22 cellular contexts compared by ENCODE assay signal in the genomic region with DNA sequence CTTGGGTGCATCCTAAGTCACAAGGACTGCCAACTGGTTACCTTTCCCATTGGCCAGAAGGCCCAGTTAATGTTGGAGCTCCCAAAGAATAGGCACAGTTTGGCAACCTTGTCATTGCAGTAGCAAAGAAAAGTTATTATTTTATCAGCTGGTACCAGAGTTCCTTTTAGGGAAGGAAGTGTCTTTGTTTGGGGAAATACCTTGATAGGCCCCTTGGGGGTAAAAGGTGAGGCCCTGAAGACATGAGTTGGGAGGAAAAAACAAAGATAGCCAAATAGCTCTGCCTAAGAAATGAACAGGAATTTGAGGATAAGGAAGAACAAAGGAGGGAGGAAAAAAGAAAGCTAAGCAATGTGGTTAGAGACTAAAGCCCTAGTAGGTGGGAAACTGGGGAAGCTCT.
A peak's percentile ranks its signal among the peaks of the same experiment; 100 is the strongest.
DNase-seq lines count a peak whose midpoint lies in the region; ATAC-seq, FAIRE-seq and TF ChIP-seq lines count a peak whose summit lies in the region.
"Had no signal": no experiment of that assay in that cellular context is flagged by ENCODE, and none has a peak within 500 bp of the region (broad histone marks: within the 10 kb centered on the region; RNA-seq: fewer than 3 reads in every experiment).

No MANE protein-coding gene starts in this region.

- in situ Hi-C loops in K562 (cut with MboI): loop anchor here (5.0 kb wide), 1 partner anchor 142 kb away; no protein-coding TSS in a partner anchor

- no peak overlapping the region for H3K4ac ChIP-seq in mesendoderm (ENCODE audit: low read depth, low read length)

- no peak overlapping the region for H4K5ac ChIP-seq in mesendoderm (ENCODE audit: low read length)

- H2BK120ac ChIP-seq in mesendoderm (ENCODE audit: low read depth, low read length): no peak overlapping the region

- H3K56ac ChIP-seq in mesendoderm (ENCODE audit: low read length): no peak overlapping the region

- TF ChIP-seq POLR2A in K562 (conservative IDR thresholded peaks at IDR 0.05): no peak
- TF ChIP-seq POLR2A in testis (IDR thresholded peaks at IDR 0.05): no peak

- H3K9ac ChIP-seq in OCI-LY3 (ENCODE audit: low read length) (no peak overlapping the region), K562 (ENCODE audit: insufficient read depth in 1 of 2, low read depth in 2 of 2, low read length in 2 of 2) (no peak overlapping the region), mesendoderm (ENCODE audit: low read length) (no peak overlapping the region)

- CTCF ChIA-PET in K562 (lab: Yijun Ruan, JAX; ENCODE audit: low intra/inter-chr PET ratio): interaction anchor here (0.6 kb wide), 1 partner anchor 27 kb away, joined by 3 read pairs; no protein-coding TSS in a partner anchor

- H2BK15ac ChIP-seq in mesendoderm (replicated peaks; ENCODE audit: low read depth): no peak overlapping the region

- H3K36me3 ChIP-seq in OCI-LY3 (replicated peaks; ENCODE audit: low read depth, low read length) (no peaks in the 10 kb centered on the region), K562 (ENCODE audit: control insufficient read depth, insufficient read depth, low read length) (no peaks in the 10 kb centered on the region), mesendoderm (ENCODE audit: control insufficient read depth, insufficient read depth, low read length) (no peaks in the 10 kb centered on the region), psoas muscle (ENCODE audit: insufficient read depth in 1 of 2, low read depth in 1 of 2) (no peaks in the 10 kb centered on the region), testis (ENCODE audit: low read depth, missing control alignments) (no peaks in the 10 kb centered on the region)
- H3K36me3 ChIP-seq: Peyer's patch, SJCRH30 had no signal

- H2AFZ ChIP-seq in OCI-LY3 (ENCODE audit: low read depth, low read length) (no peak overlapping the region), K562 (ENCODE audit: low read depth, low read length) (no peak overlapping the region)

- no peak overlapping the region for H2BK5ac ChIP-seq in mesendoderm (ENCODE audit: low read length)

- H3K79me2 ChIP-seq in OCI-LY3 (ENCODE audit: low read length) (no peaks in the 10 kb centered on the region), K562 (ENCODE audit: control insufficient read depth, insufficient read depth, low read length) (no peaks in the 10 kb centered on the region), mesendoderm (ENCODE audit: control insufficient read depth, insufficient read depth, low read length) (no peaks in the 10 kb centered on the region)

- TF ChIP-seq CTCF in OCI-LY3 (IDR thresholded peaks at IDR 0.05; ENCODE audit: low read depth, low read length) (no peak), K562 (IDR thresholded peaks at IDR 0.05 in 2 of 3, conservative IDR thresholded peaks at IDR 0.05 in 1 of 3; ENCODE audit: insufficient read depth in 2 of 3, low read depth in 1 of 3, low read length in 3 of 3) (no peak), psoas muscle (IDR thresholded peaks at IDR 0.05) (no peak), testis (IDR thresholded peaks at IDR 0.05) (no peak)

- intact Hi-C loops in K562 (cut with micrococcal nuclease) (loop anchor here (10.0 kb wide), 1 partner anchor 180 kb away; no protein-coding TSS in a partner anchor), psoas muscle (cut with DNase I) (no loop called here), testis (cut with DNase I; ENCODE audit: low total_unique reads) (no loop called here)

- no peak for TF ChIP-seq RAD21 in K562 (CRISPR knock-in tag; conservative IDR thresholded peaks at IDR 0.05 in 1 of 2, IDR thresholded peaks at IDR 0.05 in 1 of 2)

- no peaks in the 10 kb centered on the region for H3K79me1 ChIP-seq in mesendoderm (ENCODE audit: low read length)

- H3K9me3 ChIP-seq in OCI-LY3 (ENCODE audit: insufficient read depth, low read length) (no peaks in the 10 kb centered on the region), K562 (replicated peaks; ENCODE audit: control insufficient read depth, insufficient read depth, low read depth, low read length) (no peaks in the 10 kb centered on the region), psoas muscle (no peaks in the 10 kb centered on the region), testis (no peaks in the 10 kb centered on the region)
- H3K9me3 ChIP-seq: Peyer's patch, SJCRH30 had no signal

- H4K20me1 ChIP-seq in OCI-LY3 (ENCODE audit: insufficient read depth, low read length) (no peaks in the 10 kb centered on the region), K562 (replicated peaks; ENCODE audit: control insufficient read depth, insufficient read depth, low read length) (peaks cover 5% of the 10 kb centered on the region)

- no peak overlapping the region for H4K8ac ChIP-seq in mesendoderm (ENCODE audit: low read depth, low read length)

- no peak for TF ChIP-seq EP300 in K562 (IDR thresholded peaks at IDR 0.05; ENCODE audit: low read length)

- DNase-seq in K562 (ENCODE audit: extremely low read depth in 1 of 4, low spot score in 3 of 4) (no peak), mesendoderm (peak; percentile 7), psoas muscle (no peak), testis (no peak)
- DNase-seq in activated CD4-positive, alpha-beta T cell treated with anti-CD3 and anti-CD28 coated beads, Interleukin-2, amount 50 U/mL, for 48 hours: no peak
- DNase-seq: COR-L47; DMS79; KBM-7; NCI-H1092 treated with DMSO at 0.1 percent for 48 hours; NCI-H146; NCI-H2029; NCI-H226; NCI-H510A treated with DMSO at 0.1 percent for 48 hours; NCI-H748 treated with DMSO at 0.1 percent for 48 hours; NK-92 treated with Interleukin-12 subunit alpha and Interleukin-12 subunit beta, amount 100 ng/mL, for 24 hours; Peyer's patch; SJCRH30 had no signal

- no peak overlapping the region for H3K27ac ChIP-seq in OCI-LY3 (ENCODE audit: low read length)
- H3K27ac ChIP-seq in K562 (ENCODE audit: extremely low read depth, low read depth, low read length): no peak overlapping the region
- no peak overlapping the region for H3K27ac ChIP-seq in mesendoderm (ENCODE audit: low read depth, low read length)
- H3K27ac ChIP-seq in psoas muscle: no peak overlapping the region
- no peak overlapping the region for H3K27ac ChIP-seq in testis
- H3K27ac ChIP-seq: C4-2B, Peyer's patch, SJCRH30 had no signal

- H3K4me2 ChIP-seq in OCI-LY3 (ENCODE audit: low read length) (peak overlapping the region; percentile 50), K562 (ENCODE audit: insufficient read depth, low read length) (no peak overlapping the region), mesendoderm (ENCODE audit: low read length) (no peak overlapping the region)

- BruUV-seq in K562 (replicated peaks; lab: Mats Ljungman, UMichigan): no TSS peak

- POLR2A ChIA-PET in K562 (lab: Yijun Ruan, JAX): interaction anchor here (0.6 kb wide), 1 partner anchor 456 kb away, joined by 5 read pairs; no protein-coding TSS in a partner anchor

- no peaks in the 10 kb centered on the region for H3K9me1 ChIP-seq in K562 (ENCODE audit: control insufficient read depth, insufficient read depth, low read length)

- H3K4me3 ChIP-seq in OCI-LY3 (ENCODE audit: low read length) (0 out of 2 replicates have a peak overlapping the region, but pooled peaks have one; percentile 6), K562 (no peak overlapping the region), mesendoderm (ENCODE audit: low read length) (no peak overlapping the region), psoas muscle (no peak overlapping the region), testis (no peak overlapping the region)
- H3K4me3 ChIP-seq: Peyer's patch, SJCRH30 had no signal

- no peak overlapping the region for H3K18ac ChIP-seq in mesendoderm (ENCODE audit: low read length)

- H3K4me1 ChIP-seq in OCI-LY3 (ENCODE audit: low read length): peaks cover 29% of the 10 kb centered on the region
- H3K4me1 ChIP-seq in K562 (replicated peaks in 1 of 2; ENCODE audit: control insufficient read depth in 2 of 2, insufficient read depth in 2 of 2, low read length in 2 of 2): peaks cover 5 to 7% of the 10 kb centered on the region in 2 experiments; a peak in 4 of 5 replicates
- peaks cover 1% of the 10 kb centered on the region for H3K4me1 ChIP-seq in mesendoderm (ENCODE audit: control insufficient read depth, low read depth, low read length)
- H3K4me1 ChIP-seq in psoas muscle: peaks cover 7% of the 10 kb centered on the region
- H3K4me1 ChIP-seq in testis: peaks cover 7% of the 10 kb centered on the region
- H3K4me1 ChIP-seq: SJCRH30 had no signal

- H3K27me3 ChIP-seq in OCI-LY3 (ENCODE audit: low read depth, low read length) (peaks cover 24% of the 10 kb centered on the region), K562 (ENCODE audit: control insufficient read depth in 2 of 2, insufficient read depth in 2 of 2, low read length in 2 of 2) (peaks cover 4 to 31% of the 10 kb centered on the region in 2 experiments; a peak in 3 of 5 replicates), mesendoderm (ENCODE audit: insufficient read depth, low read length, poor library complexity) (no peaks in the 10 kb centered on the region), psoas muscle (ENCODE audit: insufficient read depth in 3 of 3, low read length in 2 of 3) (no peaks in the 10 kb centered on the region), testis (no peaks in the 10 kb centered on the region)
- H3K27me3 ChIP-seq: Peyer's patch had no signal

- H2AK5ac ChIP-seq in mesendoderm (ENCODE audit: low read length): no peak overlapping the region

- no peak for ATAC-seq in K562
- ATAC-seq in GM18502 (IDR thresholded peaks at IDR 0.05; ENCODE audit: poor library complexity, unreplicated experiment): no peak
- no peak for ATAC-seq in psoas muscle
- ATAC-seq: HepG2 had no signal

- H3K23ac ChIP-seq in mesendoderm (ENCODE audit: low read length): no peak overlapping the region

- FAIRE-seq in K562 (lab: Jason Lieb, UNC): no peak
- FAIRE-seq: H54, HepG2 had no signal

TF ChIP-seq in K562, 482 proteins besides CTCF, POLR2A, EP300 and RAD21:
- TF ChIP-seq, protein P1, sequence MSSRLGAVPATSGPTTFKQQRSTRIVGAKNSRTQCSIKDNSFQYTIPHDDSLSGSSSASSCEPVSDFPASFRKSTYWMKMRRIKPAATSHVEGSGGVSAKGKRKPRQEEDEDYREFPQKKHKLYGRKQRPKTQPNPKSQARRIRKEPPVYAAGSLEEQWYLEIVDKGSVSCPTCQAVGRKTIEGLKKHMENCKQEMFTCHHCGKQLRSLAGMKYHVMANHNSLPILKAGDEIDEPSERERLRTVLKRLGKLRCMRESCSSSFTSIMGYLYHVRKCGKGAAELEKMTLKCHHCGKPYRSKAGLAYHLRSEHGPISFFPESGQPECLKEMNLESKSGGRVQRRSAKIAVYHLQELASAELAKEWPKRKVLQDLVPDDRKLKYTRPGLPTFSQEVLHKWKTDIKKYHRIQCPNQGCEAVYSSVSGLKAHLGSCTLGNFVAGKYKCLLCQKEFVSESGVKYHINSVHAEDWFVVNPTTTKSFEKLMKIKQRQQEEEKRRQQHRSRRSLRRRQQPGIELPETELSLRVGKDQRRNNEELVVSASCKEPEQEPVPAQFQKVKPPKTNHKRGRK (tag; IDR thresholded peaks at IDR 0.05): peak; percentile 31; the same call in 1 of the 2 replicates
- TF ChIP-seq TEAD1 (CRISPR knock-in tag; IDR thresholded peaks at IDR 0.05): no peak
